Comparison of ENCODE assay signal across 8 cellular contexts in genomic region chr16:30534368-30535105, GRCh38. TPM values are rescaled to one million over a fixed set of nuclear protein-coding genes. Genes with fewer than 3 reads are reported as not detected.
A peak's percentile ranks its signal among the peaks of the same experiment; 100 is the strongest.
DNase-seq lines count a peak whose midpoint lies in the region; ATAC-seq, FAIRE-seq and TF ChIP-seq lines count a peak whose summit lies in the region.

Gene ZNF747, minus strand, starts transcription at chr16:30534858. Its CDS starts 179 bp downstream, at chr16:30534679.

- ATAC-seq in SK-N-SH treated with all-trans-retinoic acid at 6 μM for 48 hours, result peak; percentile 90

- peak within 1 kb of the TSS; percentile 97 for H3K27ac Mint-ChIP-seq in activated naive CD4-positive, alpha-beta T cell treated with anti-CD3 and anti-CD28 coated beads, Interleukin-2, amount 10 ng/mL, durations not matched to agents 7 days and 5 days

- H3K36me3 ChIP-seq in DOHH2 (ENCODE audit: control insufficient read depth, low read length), result peaks cover 30% of the 10 kb centered on the region
- H3K36me3 ChIP-seq in suprapubic skin, result peaks cover 25% of the 10 kb centered on the region

- H3F3A ChIP-seq in DOHH2 (ENCODE audit: control insufficient read depth, insufficient read depth), result 0 out of 2 replicates have a peak, but pooled peaks cover 2% of the 10 kb centered on the region

- no peaks in the 10 kb centered on the region for H3K27me3 Mint-ChIP-seq in activated naive CD4-positive, alpha-beta T cell treated with anti-CD3 and anti-CD28 coated beads, Interleukin-2, amount 10 ng/mL, durations not matched to agents 7 days and 5 days

- H4K20me1 ChIP-seq in DOHH2 (ENCODE audit: control insufficient read depth, insufficient read depth, low read depth, low read length), result no peaks in the 10 kb centered on the region

- H3K79me2 ChIP-seq in DOHH2 (ENCODE audit: control insufficient read depth, low read length), result peaks cover 45% of the 10 kb centered on the region

- H3K4me1 ChIP-seq in DOHH2 (ENCODE audit: control insufficient read depth, low read length), result peaks cover 31% of the 10 kb centered on the region
- peaks cover 26% of the 10 kb centered on the region for H3K4me1 ChIP-seq in suprapubic skin

- CTCF ChIA-PET in activated naive CD4-positive, alpha-beta T cell treated with anti-CD3 and anti-CD28 coated beads, Interleukin-2, amount 10 ng/mL, durations not matched to agents 7 days and 5 days (lab: Charles Lee), result interaction anchor here (0.9 to 4.1 kb wide), 14 partner anchors 9 to 104 kb away, joined by 3 to 42 read pairs (median 10); partner anchors contain the start of genes DCTPP1, ZNF688, ZNF689 and ZNF764

- H3K4me3 ChIP-seq in DOHH2 (ENCODE audit: low read length), result peak within 1 kb of the TSS; percentile 93
- peak within 1 kb of the TSS; percentile 84 for H3K4me3 ChIP-seq in NB4 (ENCODE audit: low read depth, low read length)
- H3K4me3 ChIP-seq in suprapubic skin, result peak within 1 kb of the TSS; percentile 83

- H3K9me2 ChIP-seq in DOHH2 (replicated peaks; ENCODE audit: control insufficient read depth, low read length), result no peaks in the 10 kb centered on the region

- H3K27me3 ChIP-seq in DOHH2 (ENCODE audit: control insufficient read depth, low read length) (no peaks in the 10 kb centered on the region), suprapubic skin (no peaks in the 10 kb centered on the region)

- DNase-seq in H54 (ENCODE audit: insufficient read length, low spot score), result peak; percentile 85
- peak; percentile 93 for DNase-seq in NB4 (ENCODE audit: low read depth)
- peak; percentile 94 for DNase-seq in activated naive CD4-positive, alpha-beta T cell treated with anti-CD3 and anti-CD28 coated beads, Interleukin-2, amount 10 ng/mL, durations not matched to agents 7 days and 5 days
- DNase-seq in germinal center (ENCODE audit: low spot score), result peak; percentile 93
- peak; percentile 91 for DNase-seq in occipital lobe (lab: John Stamatoyannopoulos, UW)
- peak; percentile 94 to 96 for DNase-seq in suprapubic skin (ENCODE audit: low spot score in 2 of 2)

- H3K4me3 Mint-ChIP-seq in activated naive CD4-positive, alpha-beta T cell treated with anti-CD3 and anti-CD28 coated beads, Interleukin-2, amount 10 ng/mL, durations not matched to agents 7 days and 5 days, result peak within 1 kb of the TSS; percentile 86

- under 1% methylated on average over 34 of the region's 70 CpGs for WGBS in suprapubic skin

- H3K27ac ChIP-seq in DOHH2 (ENCODE audit: low read depth, low read length) (peak within 1 kb of the TSS; percentile 85), suprapubic skin (peak within 1 kb of the TSS; percentile 95)

- H3K4me2 ChIP-seq in DOHH2 (ENCODE audit: low read length), result peak within 1 kb of the TSS; percentile 94

- TF ChIP-seq POLR2A in H54 (IDR thresholded peaks at IDR 0.05; ENCODE audit: low read depth, low read length), result peak; percentile 28; the same call in 1 of the 2 replicates
- TF ChIP-seq POLR2A in NB4 (IDR thresholded peaks at IDR 0.05; ENCODE audit: extremely low read depth, insufficient read length), result peak; percentile 79
- peak in 1 of 2 donors; percentile 67 for TF ChIP-seq POLR2A in suprapubic skin (IDR thresholded peaks at IDR 0.05)

- H3K9me3 ChIP-seq in DOHH2 (ENCODE audit: control insufficient read depth, insufficient read depth, low read length), result no peaks in the 10 kb centered on the region
- H3K9me3 ChIP-seq in suprapubic skin, result no peaks in the 10 kb centered on the region

- no peaks in the 10 kb centered on the region for H3K9me3 Mint-ChIP-seq in activated naive CD4-positive, alpha-beta T cell treated with anti-CD3 and anti-CD28 coated beads, Interleukin-2, amount 10 ng/mL, durations not matched to agents 7 days and 5 days

- no peak for TF ChIP-seq EP300 in suprapubic skin (IDR thresholded peaks at IDR 0.05)

- TF ChIP-seq CTCF in DOHH2 (IDR thresholded peaks at IDR 0.05; ENCODE audit: low read depth, low read length, poor library complexity, severe bottlenecking) (no peak), NB4 (IDR thresholded peaks at IDR 0.05; ENCODE audit: low read depth, low read length) (no peak), suprapubic skin (IDR thresholded peaks at IDR 0.05) (no peak)

- H3K4me1 Mint-ChIP-seq in activated naive CD4-positive, alpha-beta T cell treated with anti-CD3 and anti-CD28 coated beads, Interleukin-2, amount 10 ng/mL, durations not matched to agents 7 days and 5 days, result peaks cover 51% of the 10 kb centered on the region

- no peak for FAIRE-seq in H54 (lab: Jason Lieb, UNC)

- peaks cover 30% of the 10 kb centered on the region for H3K36me3 Mint-ChIP-seq in activated naive CD4-positive, alpha-beta T cell treated with anti-CD3 and anti-CD28 coated beads, Interleukin-2, amount 10 ng/mL, durations not matched to agents 7 days and 5 days

TF ChIP-seq in SK-N-SH treated with all-trans-retinoic acid at 6 μM for 48 hours, 23 proteins besides CTCF, POLR2A, EP300 and RAD21:
- no peak for TF ChIP-seq BACH2 (CRISPR knock-in tag; IDR thresholded peaks at IDR 0.05; ENCODE audit: borderline replicate concordance)
- TF ChIP-seq, protein P1, sequence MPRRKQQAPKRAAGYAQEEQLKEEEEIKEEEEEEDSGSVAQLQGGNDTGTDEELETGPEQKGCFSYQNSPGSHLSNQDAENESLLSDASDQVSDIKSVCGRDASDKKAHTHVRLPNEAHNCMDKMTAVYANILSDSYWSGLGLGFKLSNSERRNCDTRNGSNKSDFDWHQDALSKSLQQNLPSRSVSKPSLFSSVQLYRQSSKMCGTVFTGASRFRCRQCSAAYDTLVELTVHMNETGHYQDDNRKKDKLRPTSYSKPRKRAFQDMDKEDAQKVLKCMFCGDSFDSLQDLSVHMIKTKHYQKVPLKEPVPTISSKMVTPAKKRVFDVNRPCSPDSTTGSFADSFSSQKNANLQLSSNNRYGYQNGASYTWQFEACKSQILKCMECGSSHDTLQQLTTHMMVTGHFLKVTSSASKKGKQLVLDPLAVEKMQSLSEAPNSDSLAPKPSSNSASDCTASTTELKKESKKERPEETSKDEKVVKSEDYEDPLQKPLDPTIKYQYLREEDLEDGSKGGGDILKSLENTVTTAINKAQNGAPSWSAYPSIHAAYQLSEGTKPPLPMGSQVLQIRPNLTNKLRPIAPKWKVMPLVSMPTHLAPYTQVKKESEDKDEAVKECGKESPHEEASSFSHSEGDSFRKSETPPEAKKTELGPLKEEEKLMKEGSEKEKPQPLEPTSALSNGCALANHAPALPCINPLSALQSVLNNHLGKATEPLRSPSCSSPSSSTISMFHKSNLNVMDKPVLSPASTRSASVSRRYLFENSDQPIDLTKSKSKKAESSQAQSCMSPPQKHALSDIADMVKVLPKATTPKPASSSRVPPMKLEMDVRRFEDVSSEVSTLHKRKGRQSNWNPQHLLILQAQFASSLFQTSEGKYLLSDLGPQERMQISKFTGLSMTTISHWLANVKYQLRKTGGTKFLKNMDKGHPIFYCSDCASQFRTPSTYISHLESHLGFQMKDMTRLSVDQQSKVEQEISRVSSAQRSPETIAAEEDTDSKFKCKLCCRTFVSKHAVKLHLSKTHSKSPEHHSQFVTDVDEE (CRISPR knock-in tag; IDR thresholded peaks at IDR 0.05), result 0 out of 2 replicates have a peak, but pooled peaks have one; percentile 24

RNA-seq across cellular contexts. Expression of gene ZNF747, which starts in this region (rescaled TPM):
- total RNA-seq in occipital lobe, result 12.6 TPM
- total RNA-seq in suprapubic skin, result 10 to 100 TPM in 3 of 4 donors, 1 to 10 TPM in 1; 9.4 to 15.4 (median 11.5) TPM

Comparison
In these comparisons a context has a peak if more than half of its experiments do, and no peak if none do; other contexts are left out.
1. Peak in every context shown above with its lines: DNase-seq, ATAC-seq, H3K4me3 ChIP-seq and H3K27ac ChIP-seq.